8 cellular contexts compared by ENCODE assay signal in genomic region chr5:87121315-87122170, GRCh38.
A peak's percentile ranks its signal among the peaks of the same experiment; 100 is the strongest.
DNase-seq lines count a peak whose midpoint lies in the region; ATAC-seq and TF ChIP-seq lines count a peak whose summit lies in the region.

No MANE protein-coding gene starts in this region.

- ATAC-seq in GM21367 (IDR thresholded peaks at IDR 0.05; ENCODE audit: unreplicated experiment) (peak; percentile 64), HG03571 (IDR thresholded peaks at IDR 0.05; ENCODE audit: unreplicated experiment) (peak; percentile 77)

- H3K4me3 ChIP-seq in dorsolateral prefrontal cortex (peak overlapping the region in 40 of 59 donors; percentile 1 to 66 (median 21)), osteoblast (ENCODE audit: insufficient read depth, low read length) (no peak overlapping the region)

- H3K36me3 ChIP-seq in osteoblast (ENCODE audit: insufficient read depth, low read length): no peaks in the 10 kb centered on the region

- DNase-seq in Caki2 (ENCODE audit: low read depth) (peak; percentile 19), T1000 (lab: John Stamatoyannopoulos, UW) (peak; percentile 8), dorsolateral prefrontal cortex (peak in 1 of 10 donors; percentile 30), osteoblast (ENCODE audit: insufficient read length, low spot score, missing footprints) (peak; percentile 73), NCI-H2227 (lab: John Stamatoyannopoulos, UW; ENCODE audit: unreplicated experiment) (no peak), NCI-H510A (lab: John Stamatoyannopoulos, UW) (no peak)

- H3K9me3 ChIP-seq in osteoblast (ENCODE audit: low read depth, low read length): no peaks in the 10 kb centered on the region

- H3K4me1 ChIP-seq in osteoblast (ENCODE audit: insufficient read depth, low read length): peaks cover 56% of the 10 kb centered on the region

- H3K79me2 ChIP-seq in osteoblast (ENCODE audit: insufficient read depth, low read length): no peaks in the 10 kb centered on the region

- TF ChIP-seq CTCF in dorsolateral prefrontal cortex (IDR thresholded peaks at IDR 0.05 in 54 of 56, conservative IDR thresholded peaks at IDR 0.05 in 2 of 56; ENCODE audit: low read depth in 1 of 56, partially characterized antibody in 56 of 56): no peak
- TF ChIP-seq CTCF in osteoblast (IDR thresholded peaks at IDR 0.05; ENCODE audit: extremely low read depth, low read depth, low read length): no peak

- H3K27ac ChIP-seq in dorsolateral prefrontal cortex (peak overlapping the region in 44 of 59 donors; percentile 1 to 78 (median 53)), osteoblast (ENCODE audit: low read depth, low read length) (peak overlapping the region; percentile 89)

- peak overlapping the region; percentile 69 for H3K4me2 ChIP-seq in osteoblast (ENCODE audit: insufficient read depth, low read length)

- intact Hi-C loops in dorsolateral prefrontal cortex (cut with DNase I): no loop called here

- no peaks in the 10 kb centered on the region for H4K20me1 ChIP-seq in osteoblast (ENCODE audit: insufficient read depth, low read length)

- in situ Hi-C loops in Caki2 (cut with HindIII; ENCODE audit: low pct_unique_long_range_greater_than_20kb, low sequenced_read_pairs): no loop called here

- H2AFZ ChIP-seq in osteoblast (ENCODE audit: low read length): no peak overlapping the region

- no peaks in the 10 kb centered on the region for H3K27me3 ChIP-seq in dorsolateral prefrontal cortex
- no peaks in the 10 kb centered on the region for H3K27me3 ChIP-seq in osteoblast (ENCODE audit: insufficient read depth, low read length)

Comparison
In these comparisons a context has a peak if more than half of its experiments do, and no peak if none do; other contexts are left out.
1. DNase-seq: peak in Caki2 (single experiment), T1000 (single experiment) and osteoblast (single experiment); none in NCI-H2227 (single experiment) and NCI-H510A (single experiment).